10 cellular contexts compared by ENCODE assay signal in the genomic region with DNA sequence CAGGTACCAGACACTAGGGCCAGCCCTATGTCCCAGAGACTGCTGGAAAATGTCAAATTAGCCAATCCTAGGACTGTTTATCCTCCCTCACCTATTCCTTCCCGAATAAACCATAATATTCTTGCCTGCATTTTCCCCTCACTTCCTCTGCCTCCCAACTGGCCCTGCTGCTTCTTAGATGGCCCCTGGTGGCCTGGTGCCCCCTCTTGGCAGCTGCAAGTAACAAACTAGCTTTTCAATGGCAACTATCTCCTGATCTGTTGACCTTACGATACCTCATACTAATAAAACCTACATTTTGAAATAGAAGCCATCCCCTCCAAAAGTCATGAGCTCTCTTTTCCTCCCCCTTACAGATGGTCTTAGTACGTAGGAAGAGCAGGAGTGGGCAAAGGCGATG.
DNase-seq lines count a peak whose midpoint lies in the region; ATAC-seq and TF ChIP-seq lines count a peak whose summit lies in the region.
"Had no signal": no experiment of that assay in that cellular context is flagged by ENCODE, and none has a peak within 500 bp of the region (broad histone marks: within the 10 kb centered on the region; RNA-seq: fewer than 3 reads in every experiment).

No MANE protein-coding gene starts in this region.

- H3K4me3 ChIP-seq in DND-41 (ENCODE audit: low read depth in 1 of 2, low read length in 2 of 2) (no peak overlapping the region), kidney epithelial cell (ENCODE audit: low read depth, low read length) (no peak overlapping the region)

- H3K36me3 ChIP-seq in DND-41 (ENCODE audit: insufficient read depth, low read length) (no peaks in the 10 kb centered on the region), kidney epithelial cell (ENCODE audit: control insufficient read depth, insufficient read depth, low read length) (no peaks in the 10 kb centered on the region)

- intact Hi-C loops in natural killer cell (cut with micrococcal nuclease) = no loop called here

- H3K9me3 ChIP-seq in DND-41 (ENCODE audit: insufficient read depth, low read length, severe bottlenecking) = no peaks in the 10 kb centered on the region

- no peaks in the 10 kb centered on the region for H4K20me1 ChIP-seq in DND-41 (ENCODE audit: insufficient read depth, low read length)

- peaks cover 33 to 40% of the 10 kb centered on the region in 2 donors for H3K27me3 Mint-ChIP-seq in natural killer cell (ENCODE audit: low read depth in 2 of 2)

- no peak overlapping the region for H2AFZ ChIP-seq in DND-41 (ENCODE audit: low read depth, low read length)

- H3K79me2 ChIP-seq in DND-41 (ENCODE audit: insufficient read depth, low read length) = no peaks in the 10 kb centered on the region

- H3K9me3 Mint-ChIP-seq in natural killer cell = no peaks in the 10 kb centered on the region

- DNase-seq in DND-41 (no peak), HT-29 (ENCODE audit: low spot score) (peak; percentile 6), SK-MEL-5 (ENCODE audit: low read depth, low spot score) (peak; percentile 62), kidney epithelial cell (ENCODE audit: low read depth) (no peak), natural killer cell (no peak), NCI-H774 (lab: John Stamatoyannopoulos, UW) (no peak), DMS114 treated with DMSO at 0.1 percent for 48 hours (lab: John Stamatoyannopoulos, UW; ENCODE audit: unreplicated experiment) (no peak)
- DNase-seq in stimulated activated naive CD4-positive, alpha-beta T cell (lab: John Stamatoyannopoulos, UW) = no peak
- DNase-seq: NCI-H524 treated with DMSO at 0.1 percent for 48 hours; stimulated activated CD4-positive, alpha-beta T cell treated with anti-CD3 and anti-CD28 coated beads, Interleukin-2, amount 100 ng/mL, for 48 hours had no signal

- H3K4me3 Mint-ChIP-seq in natural killer cell = no peak overlapping the region

- no peak overlapping the region for H3K27ac Mint-ChIP-seq in natural killer cell

- no peaks in the 10 kb centered on the region for H3K4me1 ChIP-seq in DND-41 (ENCODE audit: insufficient read depth, low read length)

- peak; percentile 33 for TF ChIP-seq CTCF in DND-41 (IDR thresholded peaks at IDR 0.05; ENCODE audit: borderline replicate concordance, extremely low read depth, low read length, poor library complexity, severe bottlenecking)
- peak; percentile 34 for TF ChIP-seq CTCF in kidney epithelial cell (IDR thresholded peaks at IDR 0.05; ENCODE audit: insufficient read depth, low read length, poor library complexity, severe bottlenecking)
- TF ChIP-seq CTCF in natural killer cell (IDR thresholded peaks at IDR 0.05) = no peak

- peaks cover 6 to 14% of the 10 kb centered on the region in 2 donors for H3K4me1 Mint-ChIP-seq in natural killer cell

- H3K4me2 ChIP-seq in DND-41 (ENCODE audit: insufficient read depth, low read length) = no peak overlapping the region

- H3K9ac ChIP-seq in DND-41 (ENCODE audit: low read depth, low read length) = no peak overlapping the region

- H3K27me3 ChIP-seq in DND-41 (ENCODE audit: insufficient read depth, low read length, poor library complexity) (no peaks in the 10 kb centered on the region), kidney epithelial cell (ENCODE audit: control insufficient read depth, insufficient read depth, low read length) (no peaks in the 10 kb centered on the region)

- H3K36me3 Mint-ChIP-seq in natural killer cell = no peaks in the 10 kb centered on the region

- ATAC-seq in DND-41 (ENCODE audit: insufficient read depth, low read depth) = no peak
- ATAC-seq in natural killer cell = no peak

- no peak overlapping the region for H3K27ac ChIP-seq in DND-41 (ENCODE audit: low read length)

- in situ Hi-C loops in SK-MEL-5 (cut with HindIII; ENCODE audit: low pct_unique_long_range_greater_than_20kb, low sequenced_read_pairs) = no loop called here

Comparison
In these comparisons a context has a peak if more than half of its experiments do, and no peak if none do; other contexts are left out.
1. DNase-seq: peak in HT-29 (single experiment) and SK-MEL-5 (single experiment); none in DND-41 (single experiment), kidney epithelial cell (single experiment), natural killer cell (single experiment), NCI-H774 (single experiment), stimulated activated naive CD4-positive, alpha-beta T cell (0 of 6) and DMS114 treated with DMSO at 0.1 percent for 48 hours (single experiment).